Comparison of ENCODE assay signal across 1 cellular context in genomic region chr7:151518105-151518780, GRCh38.
TF ChIP-seq lines count a peak whose summit lies in the region.

No MANE protein-coding gene starts in this region.

TF ChIP-seq in K562, 482 proteins besides CTCF, POLR2A, EP300 and RAD21 (continued from another document and continues in another):
- TF ChIP-seq, protein P1, sequence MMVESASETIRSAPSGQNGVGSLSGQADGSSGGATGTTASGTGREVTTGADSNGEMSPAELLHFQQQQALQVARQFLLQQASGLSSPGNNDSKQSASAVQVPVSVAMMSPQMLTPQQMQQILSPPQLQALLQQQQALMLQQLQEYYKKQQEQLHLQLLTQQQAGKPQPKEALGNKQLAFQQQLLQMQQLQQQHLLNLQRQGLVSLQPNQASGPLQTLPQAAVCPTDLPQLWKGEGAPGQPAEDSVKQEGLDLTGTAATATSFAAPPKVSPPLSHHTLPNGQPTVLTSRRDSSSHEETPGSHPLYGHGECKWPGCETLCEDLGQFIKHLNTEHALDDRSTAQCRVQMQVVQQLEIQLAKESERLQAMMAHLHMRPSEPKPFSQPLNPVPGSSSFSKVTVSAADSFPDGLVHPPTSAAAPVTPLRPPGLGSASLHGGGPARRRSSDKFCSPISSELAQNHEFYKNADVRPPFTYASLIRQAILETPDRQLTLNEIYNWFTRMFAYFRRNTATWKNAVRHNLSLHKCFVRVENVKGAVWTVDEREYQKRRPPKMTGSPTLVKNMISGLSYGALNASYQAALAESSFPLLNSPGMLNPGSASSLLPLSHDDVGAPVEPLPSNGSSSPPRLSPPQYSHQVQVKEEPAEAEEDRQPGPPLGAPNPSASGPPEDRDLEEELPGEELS (CRISPR knock-in tag; IDR thresholded peaks at IDR 0.05; ENCODE audit: borderline replicate concordance), result no peak
- TF ChIP-seq NKRF (IDR thresholded peaks at IDR 0.05; ENCODE audit: borderline replicate concordance) (peak; percentile 25; the same call in 1 of the 2 replicates), DNMT1 (IDR thresholded peaks at IDR 0.05) (no peak), PRPF4 (IDR thresholded peaks at IDR 0.05; ENCODE audit: insufficient read depth, low read depth, low read length, poor library complexity, severe bottlenecking) (no peak), HMG20A (CRISPR knock-in tag; conservative IDR thresholded peaks at IDR 0.05) (no peak), SIN3A (IDR thresholded peaks at IDR 0.05; ENCODE audit: borderline replicate concordance in 2 of 2, control insufficient read depth in 1 of 2, low read depth in 2 of 2, low read length in 2 of 2) (no peak; a peak in 2 of 4 replicates), HOXB6 (CRISPR knock-in tag; IDR thresholded peaks at IDR 0.05; ENCODE audit: borderline replicate concordance) (no peak), ZNF217 (CRISPR knock-in tag; IDR thresholded peaks at IDR 0.05) (no peak), PRDM10 (IDR thresholded peaks at IDR 0.05; ENCODE audit: partially characterized antibody) (no peak), DIDO1 (tag; IDR thresholded peaks at IDR 0.05; ENCODE audit: low read depth) (no peak), JUN (IDR thresholded peaks at IDR 0.05; ENCODE audit: borderline replicate concordance, low read depth, low read length) (no peak), JUN (CRISPR knock-in tag; IDR thresholded peaks at IDR 0.05; ENCODE audit: borderline replicate concordance) (no peak), NFATC3 (IDR thresholded peaks at IDR 0.05) (no peak), ZZZ3 (IDR thresholded peaks at IDR 0.05) (no peak), XRCC5 (IDR thresholded peaks at IDR 0.05; ENCODE audit: low read depth, low read length) (no peak), RBM25 (IDR thresholded peaks at IDR 0.05; ENCODE audit: low read depth, low read length, severe bottlenecking) (no peak), KLF13 (tag; IDR thresholded peaks at IDR 0.05; ENCODE audit: borderline replicate concordance, low read depth) (no peak), FUS (optimal IDR thresholded peaks at IDR 0.05; ENCODE audit: low read depth, low read length) (no peak), NCOA1 (IDR thresholded peaks at IDR 0.05; ENCODE audit: low read depth) (no peak), ZFPM2 (CRISPR knock-in tag; IDR thresholded peaks at IDR 0.05) (no peak), SMAD1 (IDR thresholded peaks at IDR 0.05; ENCODE audit: low read depth, low read length, partially characterized antibody) (no peak), TEAD2 (tag; IDR thresholded peaks at IDR 0.05) (no peak), SPI1 (IDR thresholded peaks at IDR 0.05; ENCODE audit: borderline replicate concordance, low read depth, low read length) (no peak), HDAC2 (IDR thresholded peaks at IDR 0.05) (peak; percentile 51; the same call in 1 of the 2 replicates), RNF2 (IDR thresholded peaks at IDR 0.05) (no peak), ZBTB43 (CRISPR knock-in tag; IDR thresholded peaks at IDR 0.05) (no peak), ATF6 (CRISPR knock-in tag; IDR thresholded peaks at IDR 0.05) (peak; percentile 70; the same call in 1 of the 2 replicates), ZNF507 (tag; conservative IDR thresholded peaks at IDR 0.05) (no peak), ARID2 (IDR thresholded peaks at IDR 0.05) (no peak), EWSR1 (IDR thresholded peaks at IDR 0.05; ENCODE audit: borderline replicate concordance, low read depth, partially characterized antibody) (no peak), KDM4B (IDR thresholded peaks at IDR 0.05; ENCODE audit: borderline replicate concordance in 2 of 2, low read depth in 1 of 2) (0 out of 4 replicates have a peak, but pooled peaks of 1 of the 2 experiments have one; percentile 6), IFI16 (CRISPR knock-in tag; IDR thresholded peaks at IDR 0.05) (no peak), BCOR (IDR thresholded peaks at IDR 0.05) (0 out of 2 replicates have a peak, but pooled peaks have one; percentile 8), POLR2G (IDR thresholded peaks at IDR 0.05; ENCODE audit: low read depth, low read length) (no peak), FOXM1 (IDR thresholded peaks at IDR 0.05; ENCODE audit: low read depth) (no peak), FOXM1 (CRISPR knock-in tag; IDR thresholded peaks at IDR 0.05; ENCODE audit: low read depth) (no peak), NCOA2 (IDR thresholded peaks at IDR 0.05; ENCODE audit: partially characterized antibody in 2 of 2) (no peak), DDX20 (tag; IDR thresholded peaks at IDR 0.05; ENCODE audit: low read depth) (no peak), CSDE1 (IDR thresholded peaks at IDR 0.05) (no peak), LEF1 (IDR thresholded peaks at IDR 0.05) (no peak), MAFF (IDR thresholded peaks at IDR 0.05; ENCODE audit: low read length) (no peak)
- TF ChIP-seq, protein P2, sequence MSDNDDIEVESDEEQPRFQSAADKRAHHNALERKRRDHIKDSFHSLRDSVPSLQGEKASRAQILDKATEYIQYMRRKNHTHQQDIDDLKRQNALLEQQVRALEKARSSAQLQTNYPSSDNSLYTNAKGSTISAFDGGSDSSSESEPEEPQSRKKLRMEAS (CRISPR knock-in tag; IDR thresholded peaks at IDR 0.05), result 0 out of 2 replicates have a peak, but pooled peaks have one; percentile 9
- TF ChIP-seq, protein P3, sequence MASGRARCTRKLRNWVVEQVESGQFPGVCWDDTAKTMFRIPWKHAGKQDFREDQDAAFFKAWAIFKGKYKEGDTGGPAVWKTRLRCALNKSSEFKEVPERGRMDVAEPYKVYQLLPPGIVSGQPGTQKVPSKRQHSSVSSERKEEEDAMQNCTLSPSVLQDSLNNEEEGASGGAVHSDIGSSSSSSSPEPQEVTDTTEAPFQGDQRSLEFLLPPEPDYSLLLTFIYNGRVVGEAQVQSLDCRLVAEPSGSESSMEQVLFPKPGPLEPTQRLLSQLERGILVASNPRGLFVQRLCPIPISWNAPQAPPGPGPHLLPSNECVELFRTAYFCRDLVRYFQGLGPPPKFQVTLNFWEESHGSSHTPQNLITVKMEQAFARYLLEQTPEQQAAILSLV (tag; IDR thresholded peaks at IDR 0.05), result no peak
- TF ChIP-seq, protein P4, sequence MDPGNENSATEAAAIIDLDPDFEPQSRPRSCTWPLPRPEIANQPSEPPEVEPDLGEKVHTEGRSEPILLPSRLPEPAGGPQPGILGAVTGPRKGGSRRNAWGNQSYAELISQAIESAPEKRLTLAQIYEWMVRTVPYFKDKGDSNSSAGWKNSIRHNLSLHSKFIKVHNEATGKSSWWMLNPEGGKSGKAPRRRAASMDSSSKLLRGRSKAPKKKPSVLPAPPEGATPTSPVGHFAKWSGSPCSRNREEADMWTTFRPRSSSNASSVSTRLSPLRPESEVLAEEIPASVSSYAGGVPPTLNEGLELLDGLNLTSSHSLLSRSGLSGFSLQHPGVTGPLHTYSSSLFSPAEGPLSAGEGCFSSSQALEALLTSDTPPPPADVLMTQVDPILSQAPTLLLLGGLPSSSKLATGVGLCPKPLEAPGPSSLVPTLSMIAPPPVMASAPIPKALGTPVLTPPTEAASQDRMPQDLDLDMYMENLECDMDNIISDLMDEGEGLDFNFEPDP (CRISPR knock-in tag; IDR thresholded peaks at IDR 0.05), result no peak
- TF ChIP-seq, protein P5, sequence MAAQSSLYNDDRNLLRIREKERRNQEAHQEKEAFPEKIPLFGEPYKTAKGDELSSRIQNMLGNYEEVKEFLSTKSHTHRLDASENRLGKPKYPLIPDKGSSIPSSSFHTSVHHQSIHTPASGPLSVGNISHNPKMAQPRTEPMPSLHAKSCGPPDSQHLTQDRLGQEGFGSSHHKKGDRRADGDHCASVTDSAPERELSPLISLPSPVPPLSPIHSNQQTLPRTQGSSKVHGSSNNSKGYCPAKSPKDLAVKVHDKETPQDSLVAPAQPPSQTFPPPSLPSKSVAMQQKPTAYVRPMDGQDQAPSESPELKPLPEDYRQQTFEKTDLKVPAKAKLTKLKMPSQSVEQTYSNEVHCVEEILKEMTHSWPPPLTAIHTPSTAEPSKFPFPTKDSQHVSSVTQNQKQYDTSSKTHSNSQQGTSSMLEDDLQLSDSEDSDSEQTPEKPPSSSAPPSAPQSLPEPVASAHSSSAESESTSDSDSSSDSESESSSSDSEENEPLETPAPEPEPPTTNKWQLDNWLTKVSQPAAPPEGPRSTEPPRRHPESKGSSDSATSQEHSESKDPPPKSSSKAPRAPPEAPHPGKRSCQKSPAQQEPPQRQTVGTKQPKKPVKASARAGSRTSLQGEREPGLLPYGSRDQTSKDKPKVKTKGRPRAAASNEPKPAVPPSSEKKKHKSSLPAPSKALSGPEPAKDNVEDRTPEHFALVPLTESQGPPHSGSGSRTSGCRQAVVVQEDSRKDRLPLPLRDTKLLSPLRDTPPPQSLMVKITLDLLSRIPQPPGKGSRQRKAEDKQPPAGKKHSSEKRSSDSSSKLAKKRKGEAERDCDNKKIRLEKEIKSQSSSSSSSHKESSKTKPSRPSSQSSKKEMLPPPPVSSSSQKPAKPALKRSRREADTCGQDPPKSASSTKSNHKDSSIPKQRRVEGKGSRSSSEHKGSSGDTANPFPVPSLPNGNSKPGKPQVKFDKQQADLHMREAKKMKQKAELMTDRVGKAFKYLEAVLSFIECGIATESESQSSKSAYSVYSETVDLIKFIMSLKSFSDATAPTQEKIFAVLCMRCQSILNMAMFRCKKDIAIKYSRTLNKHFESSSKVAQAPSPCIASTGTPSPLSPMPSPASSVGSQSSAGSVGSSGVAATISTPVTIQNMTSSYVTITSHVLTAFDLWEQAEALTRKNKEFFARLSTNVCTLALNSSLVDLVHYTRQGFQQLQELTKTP (IDR thresholded peaks at IDR 0.05; ENCODE audit: low read depth in 1 of 2, partially characterized antibody in 2 of 2), result no peak
- TF ChIP-seq, protein P6, sequence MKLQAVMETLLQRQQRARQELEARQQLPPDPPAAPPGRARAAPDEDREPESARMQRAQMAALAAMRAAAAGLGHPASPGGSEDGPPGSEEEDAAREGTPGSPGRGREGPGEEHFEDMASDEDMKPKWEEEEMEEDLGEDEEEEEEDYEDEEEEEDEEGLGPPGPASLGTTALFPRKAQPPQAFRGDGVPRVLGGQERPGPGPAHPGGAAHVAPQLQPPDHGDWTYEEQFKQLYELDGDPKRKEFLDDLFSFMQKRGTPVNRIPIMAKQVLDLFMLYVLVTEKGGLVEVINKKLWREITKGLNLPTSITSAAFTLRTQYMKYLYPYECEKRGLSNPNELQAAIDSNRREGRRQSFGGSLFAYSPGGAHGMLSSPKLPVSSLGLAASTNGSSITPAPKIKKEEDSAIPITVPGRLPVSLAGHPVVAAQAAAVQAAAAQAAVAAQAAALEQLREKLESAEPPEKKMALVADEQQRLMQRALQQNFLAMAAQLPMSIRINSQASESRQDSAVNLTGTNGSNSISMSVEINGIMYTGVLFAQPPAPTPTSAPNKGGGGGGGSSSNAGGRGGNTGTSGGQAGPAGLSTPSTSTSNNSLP (IDR thresholded peaks at IDR 0.05; ENCODE audit: borderline replicate concordance, low read depth, low read length), result no peak
